ENCODE assay signal across 1 cellular context in the genomic region with DNA sequence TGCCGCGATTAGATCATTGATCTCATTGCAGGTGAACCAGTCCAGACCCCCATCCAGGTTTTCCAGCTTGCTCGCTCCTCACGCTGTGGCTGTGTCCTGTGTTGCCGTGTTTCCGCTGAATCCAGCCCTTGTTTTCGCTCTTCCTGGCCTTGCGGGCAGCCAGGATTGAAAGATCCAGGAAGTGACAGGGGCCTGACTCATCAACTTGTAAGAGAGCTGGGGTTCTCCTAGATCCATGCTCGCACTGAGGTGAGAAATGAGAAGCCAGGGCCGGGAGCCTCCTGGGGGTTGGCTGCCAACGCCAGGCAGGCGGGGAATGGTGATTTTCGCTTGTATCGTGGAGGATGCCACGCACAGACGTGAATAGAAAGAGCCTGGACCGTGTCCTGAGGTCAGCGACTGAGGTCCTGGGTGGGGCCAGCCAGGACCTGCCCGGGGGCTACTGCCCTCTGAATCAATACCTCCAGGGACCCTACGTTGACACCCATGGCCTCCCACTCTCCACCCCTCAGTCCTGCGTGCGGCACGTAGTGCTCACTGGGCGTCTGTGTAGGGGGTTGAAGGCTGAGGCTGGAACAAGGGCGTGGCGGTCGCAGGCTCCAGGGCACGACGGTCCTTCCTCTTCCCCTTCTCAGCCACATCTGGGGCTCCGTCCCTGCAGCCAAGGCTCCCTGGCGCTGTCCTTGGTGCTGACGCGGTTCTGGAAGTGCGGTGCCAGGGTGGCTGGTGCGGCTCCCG.
TF ChIP-seq lines count a peak whose summit lies in the region.

No MANE protein-coding gene starts in this region.

TF ChIP-seq in HepG2, 621 proteins besides CTCF, POLR2A, EP300 and RAD21 (continued from another document and continues in another):
- TF ChIP-seq, protein P1, sequence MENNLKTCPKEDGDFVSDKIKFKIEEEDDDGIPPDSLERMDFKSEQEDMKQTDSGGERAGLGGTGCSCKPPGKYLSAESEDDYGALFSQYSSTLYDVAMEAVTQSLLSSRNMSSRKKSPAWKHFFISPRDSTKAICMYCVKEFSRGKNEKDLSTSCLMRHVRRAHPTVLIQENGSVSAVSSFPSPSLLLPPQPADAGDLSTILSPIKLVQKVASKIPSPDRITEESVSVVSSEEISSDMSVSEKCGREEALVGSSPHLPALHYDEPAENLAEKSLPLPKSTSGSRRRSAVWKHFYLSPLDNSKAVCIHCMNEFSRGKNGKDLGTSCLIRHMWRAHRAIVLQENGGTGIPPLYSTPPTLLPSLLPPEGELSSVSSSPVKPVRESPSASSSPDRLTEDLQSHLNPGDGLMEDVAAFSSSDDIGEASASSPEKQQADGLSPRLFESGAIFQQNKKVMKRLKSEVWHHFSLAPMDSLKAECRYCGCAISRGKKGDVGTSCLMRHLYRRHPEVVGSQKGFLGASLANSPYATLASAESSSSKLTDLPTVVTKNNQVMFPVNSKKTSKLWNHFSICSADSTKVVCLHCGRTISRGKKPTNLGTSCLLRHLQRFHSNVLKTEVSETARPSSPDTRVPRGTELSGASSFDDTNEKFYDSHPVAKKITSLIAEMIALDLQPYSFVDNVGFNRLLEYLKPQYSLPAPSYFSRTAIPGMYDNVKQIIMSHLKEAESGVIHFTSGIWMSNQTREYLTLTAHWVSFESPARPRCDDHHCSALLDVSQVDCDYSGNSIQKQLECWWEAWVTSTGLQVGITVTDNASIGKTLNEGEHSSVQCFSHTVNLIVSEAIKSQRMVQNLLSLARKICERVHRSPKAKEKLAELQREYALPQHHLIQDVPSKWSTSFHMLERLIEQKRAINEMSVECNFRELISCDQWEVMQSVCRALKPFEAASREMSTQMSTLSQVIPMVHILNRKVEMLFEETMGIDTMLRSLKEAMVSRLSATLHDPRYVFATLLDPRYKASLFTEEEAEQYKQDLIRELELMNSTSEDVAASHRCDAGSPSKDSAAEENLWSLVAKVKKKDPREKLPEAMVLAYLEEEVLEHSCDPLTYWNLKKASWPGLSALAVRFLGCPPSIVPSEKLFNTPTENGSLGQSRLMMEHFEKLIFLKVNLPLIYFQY (CRISPR knock-in tag; IDR thresholded peaks at IDR 0.05; ENCODE audit: borderline replicate concordance): peak; percentile 59
- TF ChIP-seq TEAD2 (CRISPR knock-in tag; IDR thresholded peaks at IDR 0.05): peak; percentile 81; the same call in 1 of the 2 replicates
- TF ChIP-seq, protein P2, sequence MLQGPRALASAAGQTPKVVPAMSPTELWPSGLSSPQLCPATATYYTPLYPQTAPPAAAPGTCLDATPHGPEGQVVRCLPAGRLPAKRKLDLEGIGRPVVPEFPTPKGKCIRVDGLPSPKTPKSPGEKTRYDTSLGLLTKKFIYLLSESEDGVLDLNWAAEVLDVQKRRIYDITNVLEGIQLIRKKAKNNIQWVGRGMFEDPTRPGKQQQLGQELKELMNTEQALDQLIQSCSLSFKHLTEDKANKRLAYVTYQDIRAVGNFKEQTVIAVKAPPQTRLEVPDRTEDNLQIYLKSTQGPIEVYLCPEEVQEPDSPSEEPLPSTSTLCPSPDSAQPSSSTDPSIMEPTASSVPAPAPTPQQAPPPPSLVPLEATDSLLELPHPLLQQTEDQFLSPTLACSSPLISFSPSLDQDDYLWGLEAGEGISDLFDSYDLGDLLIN (CRISPR knock-in tag; IDR thresholded peaks at IDR 0.05; ENCODE audit: borderline replicate concordance): peak; percentile 96; the same call in 1 of the 2 replicates
- TF ChIP-seq ZBTB38 (CRISPR knock-in tag; IDR thresholded peaks at IDR 0.05): peak; percentile 57
- peak; percentile 89; the same call in 2 of the 3 replicates for TF ChIP-seq MXI1 (IDR thresholded peaks at IDR 0.05; ENCODE audit: borderline replicate concordance, low read depth, low read length)
- TF ChIP-seq, protein P3, sequence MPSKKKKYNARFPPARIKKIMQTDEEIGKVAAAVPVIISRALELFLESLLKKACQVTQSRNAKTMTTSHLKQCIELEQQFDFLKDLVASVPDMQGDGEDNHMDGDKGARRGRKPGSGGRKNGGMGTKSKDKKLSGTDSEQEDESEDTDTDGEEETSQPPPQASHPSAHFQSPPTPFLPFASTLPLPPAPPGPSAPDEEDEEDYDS (CRISPR knock-in tag; IDR thresholded peaks at IDR 0.05): peak; percentile 33; the same call in 1 of the 2 replicates
- TF ChIP-seq, protein P4, sequence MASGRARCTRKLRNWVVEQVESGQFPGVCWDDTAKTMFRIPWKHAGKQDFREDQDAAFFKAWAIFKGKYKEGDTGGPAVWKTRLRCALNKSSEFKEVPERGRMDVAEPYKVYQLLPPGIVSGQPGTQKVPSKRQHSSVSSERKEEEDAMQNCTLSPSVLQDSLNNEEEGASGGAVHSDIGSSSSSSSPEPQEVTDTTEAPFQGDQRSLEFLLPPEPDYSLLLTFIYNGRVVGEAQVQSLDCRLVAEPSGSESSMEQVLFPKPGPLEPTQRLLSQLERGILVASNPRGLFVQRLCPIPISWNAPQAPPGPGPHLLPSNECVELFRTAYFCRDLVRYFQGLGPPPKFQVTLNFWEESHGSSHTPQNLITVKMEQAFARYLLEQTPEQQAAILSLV (CRISPR knock-in tag; IDR thresholded peaks at IDR 0.05; ENCODE audit: borderline replicate concordance): peak; percentile 71; the same call in 1 of the 2 replicates
- peak; percentile 58 for TF ChIP-seq ZBTB21 (CRISPR knock-in tag; IDR thresholded peaks at IDR 0.05)
- peak; percentile 78; the same call in 1 of the 2 replicates for TF ChIP-seq ZNF317 (CRISPR knock-in tag; IDR thresholded peaks at IDR 0.05)
- peak; percentile 97 for TF ChIP-seq ZNF788 (CRISPR knock-in tag; IDR thresholded peaks at IDR 0.05; ENCODE audit: borderline replicate concordance)
- peak; percentile 96 for TF ChIP-seq KDM4B (CRISPR knock-in tag; IDR thresholded peaks at IDR 0.05)
- TF ChIP-seq MTF2 (CRISPR knock-in tag; IDR thresholded peaks at IDR 0.05; ENCODE audit: borderline replicate concordance): peak; percentile 94
- TF ChIP-seq ZNF337 (CRISPR knock-in tag; IDR thresholded peaks at IDR 0.05; ENCODE audit: borderline replicate concordance, low read depth): peak; percentile 92; the same call in 1 of the 2 replicates
- TF ChIP-seq ZNF510 (CRISPR knock-in tag; IDR thresholded peaks at IDR 0.05; ENCODE audit: low read depth): no peak; the same call in none of the 2 replicates
- TF ChIP-seq, protein P5, sequence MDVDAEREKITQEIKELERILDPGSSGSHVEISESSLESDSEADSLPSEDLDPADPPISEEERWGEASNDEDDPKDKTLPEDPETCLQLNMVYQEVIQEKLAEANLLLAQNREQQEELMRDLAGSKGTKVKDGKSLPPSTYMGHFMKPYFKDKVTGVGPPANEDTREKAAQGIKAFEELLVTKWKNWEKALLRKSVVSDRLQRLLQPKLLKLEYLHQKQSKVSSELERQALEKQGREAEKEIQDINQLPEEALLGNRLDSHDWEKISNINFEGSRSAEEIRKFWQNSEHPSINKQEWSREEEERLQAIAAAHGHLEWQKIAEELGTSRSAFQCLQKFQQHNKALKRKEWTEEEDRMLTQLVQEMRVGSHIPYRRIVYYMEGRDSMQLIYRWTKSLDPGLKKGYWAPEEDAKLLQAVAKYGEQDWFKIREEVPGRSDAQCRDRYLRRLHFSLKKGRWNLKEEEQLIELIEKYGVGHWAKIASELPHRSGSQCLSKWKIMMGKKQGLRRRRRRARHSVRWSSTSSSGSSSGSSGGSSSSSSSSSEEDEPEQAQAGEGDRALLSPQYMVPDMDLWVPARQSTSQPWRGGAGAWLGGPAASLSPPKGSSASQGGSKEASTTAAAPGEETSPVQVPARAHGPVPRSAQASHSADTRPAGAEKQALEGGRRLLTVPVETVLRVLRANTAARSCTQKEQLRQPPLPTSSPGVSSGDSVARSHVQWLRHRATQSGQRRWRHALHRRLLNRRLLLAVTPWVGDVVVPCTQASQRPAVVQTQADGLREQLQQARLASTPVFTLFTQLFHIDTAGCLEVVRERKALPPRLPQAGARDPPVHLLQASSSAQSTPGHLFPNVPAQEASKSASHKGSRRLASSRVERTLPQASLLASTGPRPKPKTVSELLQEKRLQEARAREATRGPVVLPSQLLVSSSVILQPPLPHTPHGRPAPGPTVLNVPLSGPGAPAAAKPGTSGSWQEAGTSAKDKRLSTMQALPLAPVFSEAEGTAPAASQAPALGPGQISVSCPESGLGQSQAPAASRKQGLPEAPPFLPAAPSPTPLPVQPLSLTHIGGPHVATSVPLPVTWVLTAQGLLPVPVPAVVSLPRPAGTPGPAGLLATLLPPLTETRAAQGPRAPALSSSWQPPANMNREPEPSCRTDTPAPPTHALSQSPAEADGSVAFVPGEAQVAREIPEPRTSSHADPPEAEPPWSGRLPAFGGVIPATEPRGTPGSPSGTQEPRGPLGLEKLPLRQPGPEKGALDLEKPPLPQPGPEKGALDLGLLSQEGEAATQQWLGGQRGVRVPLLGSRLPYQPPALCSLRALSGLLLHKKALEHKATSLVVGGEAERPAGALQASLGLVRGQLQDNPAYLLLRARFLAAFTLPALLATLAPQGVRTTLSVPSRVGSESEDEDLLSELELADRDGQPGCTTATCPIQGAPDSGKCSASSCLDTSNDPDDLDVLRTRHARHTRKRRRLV (CRISPR knock-in tag; IDR thresholded peaks at IDR 0.05): peak; percentile 68
- TF ChIP-seq SNAI1 (CRISPR knock-in tag; IDR thresholded peaks at IDR 0.05; ENCODE audit: borderline replicate concordance): no peak
- TF ChIP-seq, protein P6, sequence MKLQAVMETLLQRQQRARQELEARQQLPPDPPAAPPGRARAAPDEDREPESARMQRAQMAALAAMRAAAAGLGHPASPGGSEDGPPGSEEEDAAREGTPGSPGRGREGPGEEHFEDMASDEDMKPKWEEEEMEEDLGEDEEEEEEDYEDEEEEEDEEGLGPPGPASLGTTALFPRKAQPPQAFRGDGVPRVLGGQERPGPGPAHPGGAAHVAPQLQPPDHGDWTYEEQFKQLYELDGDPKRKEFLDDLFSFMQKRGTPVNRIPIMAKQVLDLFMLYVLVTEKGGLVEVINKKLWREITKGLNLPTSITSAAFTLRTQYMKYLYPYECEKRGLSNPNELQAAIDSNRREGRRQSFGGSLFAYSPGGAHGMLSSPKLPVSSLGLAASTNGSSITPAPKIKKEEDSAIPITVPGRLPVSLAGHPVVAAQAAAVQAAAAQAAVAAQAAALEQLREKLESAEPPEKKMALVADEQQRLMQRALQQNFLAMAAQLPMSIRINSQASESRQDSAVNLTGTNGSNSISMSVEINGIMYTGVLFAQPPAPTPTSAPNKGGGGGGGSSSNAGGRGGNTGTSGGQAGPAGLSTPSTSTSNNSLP (IDR thresholded peaks at IDR 0.05; ENCODE audit: low read depth, low read length): peak; percentile 98
- TF ChIP-seq ZNF230 (CRISPR knock-in tag; IDR thresholded peaks at IDR 0.05): peak; percentile 88
- peak; percentile 99 for TF ChIP-seq IKZF4 (CRISPR knock-in tag; IDR thresholded peaks at IDR 0.05; ENCODE audit: borderline replicate concordance, low read depth, not compliant biosample characterization)
- TF ChIP-seq JUND (CRISPR knock-in tag; IDR thresholded peaks at IDR 0.05): peak; percentile 96
- TF ChIP-seq SRF (IDR thresholded peaks at IDR 0.05; ENCODE audit: low read depth, low read length): 0 out of 2 replicates have a peak, but pooled peaks have one; percentile 24
- TF ChIP-seq, protein P7, sequence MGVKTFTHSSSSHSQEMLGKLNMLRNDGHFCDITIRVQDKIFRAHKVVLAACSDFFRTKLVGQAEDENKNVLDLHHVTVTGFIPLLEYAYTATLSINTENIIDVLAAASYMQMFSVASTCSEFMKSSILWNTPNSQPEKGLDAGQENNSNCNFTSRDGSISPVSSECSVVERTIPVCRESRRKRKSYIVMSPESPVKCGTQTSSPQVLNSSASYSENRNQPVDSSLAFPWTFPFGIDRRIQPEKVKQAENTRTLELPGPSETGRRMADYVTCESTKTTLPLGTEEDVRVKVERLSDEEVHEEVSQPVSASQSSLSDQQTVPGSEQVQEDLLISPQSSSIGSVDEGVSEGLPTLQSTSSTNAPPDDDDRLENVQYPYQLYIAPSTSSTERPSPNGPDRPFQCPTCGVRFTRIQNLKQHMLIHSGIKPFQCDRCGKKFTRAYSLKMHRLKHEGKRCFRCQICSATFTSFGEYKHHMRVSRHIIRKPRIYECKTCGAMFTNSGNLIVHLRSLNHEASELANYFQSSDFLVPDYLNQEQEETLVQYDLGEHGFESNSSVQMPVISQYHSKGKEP (CRISPR knock-in tag; IDR thresholded peaks at IDR 0.05): peak; percentile 99
- TF ChIP-seq, protein P8, sequence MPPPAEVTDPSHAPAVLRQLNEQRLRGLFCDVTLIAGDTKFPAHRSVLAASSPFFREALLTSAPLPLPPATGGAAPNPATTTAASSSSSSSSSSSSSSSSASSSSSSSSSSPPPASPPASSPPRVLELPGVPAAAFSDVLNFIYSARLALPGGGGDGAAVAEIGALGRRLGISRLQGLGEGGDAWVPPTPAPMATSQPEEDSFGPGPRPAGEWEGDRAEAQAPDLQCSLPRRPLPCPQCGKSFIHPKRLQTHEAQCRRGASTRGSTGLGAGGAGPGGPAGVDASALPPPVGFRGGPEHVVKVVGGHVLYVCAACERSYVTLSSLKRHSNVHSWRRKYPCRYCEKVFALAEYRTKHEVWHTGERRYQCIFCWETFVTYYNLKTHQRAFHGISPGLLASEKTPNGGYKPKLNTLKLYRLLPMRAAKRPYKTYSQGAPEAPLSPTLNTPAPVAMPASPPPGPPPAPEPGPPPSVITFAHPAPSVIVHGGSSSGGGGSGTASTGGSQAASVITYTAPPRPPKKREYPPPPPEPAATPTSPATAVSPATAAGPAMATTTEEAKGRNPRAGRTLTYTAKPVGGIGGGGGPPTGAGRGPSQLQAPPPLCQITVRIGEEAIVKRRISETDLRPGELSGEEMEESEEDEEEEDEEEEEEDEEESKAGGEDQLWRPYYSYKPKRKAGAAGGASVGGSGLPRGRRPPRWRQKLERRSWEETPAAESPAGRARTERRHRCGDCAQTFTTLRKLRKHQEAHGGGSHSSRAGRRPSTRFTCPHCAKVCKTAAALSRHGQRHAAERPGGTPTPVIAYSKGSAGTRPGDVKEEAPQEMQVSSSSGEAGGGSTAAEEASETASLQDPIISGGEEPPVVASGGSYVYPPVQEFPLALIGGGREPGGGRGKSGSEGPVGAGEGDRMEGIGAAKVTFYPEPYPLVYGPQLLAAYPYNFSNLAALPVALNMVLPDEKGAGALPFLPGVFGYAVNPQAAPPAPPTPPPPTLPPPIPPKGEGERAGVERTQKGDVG (CRISPR knock-in tag; IDR thresholded peaks at IDR 0.05; ENCODE audit: borderline replicate concordance): peak; percentile 70; the same call in 1 of the 2 replicates
- TF ChIP-seq ZNF766 (CRISPR knock-in tag; IDR thresholded peaks at IDR 0.05; ENCODE audit: borderline replicate concordance): 0 out of 2 replicates have a peak, but pooled peaks have one; percentile 80
- no peak for TF ChIP-seq HNF4A (CRISPR knock-in tag; IDR thresholded peaks at IDR 0.05)
- TF ChIP-seq ZNF446 (CRISPR knock-in tag; IDR thresholded peaks at IDR 0.05): peak; percentile 98
- TF ChIP-seq, protein P9, sequence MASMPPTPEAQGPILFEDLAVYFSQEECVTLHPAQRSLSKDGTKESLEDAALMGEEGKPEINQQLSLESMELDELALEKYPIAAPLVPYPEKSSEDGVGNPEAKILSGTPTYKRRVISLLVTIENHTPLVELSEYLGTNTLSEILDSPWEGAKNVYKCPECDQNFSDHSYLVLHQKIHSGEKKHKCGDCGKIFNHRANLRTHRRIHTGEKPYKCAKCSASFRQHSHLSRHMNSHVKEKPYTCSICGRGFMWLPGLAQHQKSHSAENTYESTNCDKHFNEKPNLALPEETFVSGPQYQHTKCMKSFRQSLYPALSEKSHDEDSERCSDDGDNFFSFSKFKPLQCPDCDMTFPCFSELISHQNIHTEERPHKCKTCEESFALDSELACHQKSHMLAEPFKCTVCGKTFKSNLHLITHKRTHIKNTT (CRISPR knock-in tag; IDR thresholded peaks at IDR 0.05): no peak
- TF ChIP-seq, protein P10, sequence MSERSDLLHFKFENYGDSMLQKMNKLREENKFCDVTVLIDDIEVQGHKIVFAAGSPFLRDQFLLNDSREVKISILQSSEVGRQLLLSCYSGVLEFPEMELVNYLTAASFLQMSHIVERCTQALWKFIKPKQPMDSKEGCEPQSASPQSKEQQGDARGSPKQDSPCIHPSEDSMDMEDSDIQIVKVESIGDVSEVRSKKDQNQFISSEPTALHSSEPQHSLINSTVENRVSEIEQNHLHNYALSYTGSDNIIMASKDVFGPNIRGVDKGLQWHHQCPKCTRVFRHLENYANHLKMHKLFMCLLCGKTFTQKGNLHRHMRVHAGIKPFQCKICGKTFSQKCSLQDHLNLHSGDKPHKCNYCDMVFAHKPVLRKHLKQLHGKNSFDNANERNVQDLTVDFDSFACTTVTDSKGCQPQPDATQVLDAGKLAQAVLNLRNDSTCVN (CRISPR knock-in tag; IDR thresholded peaks at IDR 0.05; ENCODE audit: borderline replicate concordance): peak; percentile 91
